8 cellular contexts compared by ENCODE assay signal in genomic region chr13:28137556-28137955, GRCh38. TPM values are rescaled to one million over a fixed set of nuclear protein-coding genes. Genes with fewer than 3 reads are reported as not detected.
A peak's percentile ranks its signal among the peaks of the same experiment; 100 is the strongest.
DNase-seq lines count a peak whose midpoint lies in the region; ATAC-seq lines count a peak whose summit lies in the region.

No MANE protein-coding gene starts in this region.

- H3K9ac ChIP-seq in HUES48 (ENCODE audit: low read depth, low read length) (peak overlapping the region; percentile 62), subcutaneous abdominal adipose tissue (ENCODE audit: low read length in 5 of 5) (peak overlapping the region; percentile 70 to 98 (median 95))

- H3K4me3 ChIP-seq in HUES48 (ENCODE audit: low read depth, low read length) (peak overlapping the region; percentile 91), subcutaneous abdominal adipose tissue (ENCODE audit: low read depth in 1 of 5, low read length in 5 of 5) (peak overlapping the region; percentile 76 to 92 (median 87))

- ATAC-seq in activated naive CD8-positive, alpha-beta T cell treated with anti-CD3 and anti-CD28 coated beads, Interleukin-2, amount 10 ng/mL, durations not matched to agents 7 days and 5 days (ENCODE audit: low read depth): no peak

- H3K9me3 ChIP-seq in HUES48 (ENCODE audit: control insufficient read depth, insufficient read depth, low read length) (no peaks in the 10 kb centered on the region), subcutaneous abdominal adipose tissue (ENCODE audit: control insufficient read depth in 5 of 5, low read length in 5 of 5) (no peaks in the 10 kb centered on the region)

- peaks cover 44% of the 10 kb centered on the region for H3K4me1 Mint-ChIP-seq in activated naive CD4-positive, alpha-beta T cell treated with anti-CD3 and anti-CD28 coated beads, Interleukin-2, amount 50 U/mL, for 24 hours
- peaks cover 33% of the 10 kb centered on the region for H3K4me1 Mint-ChIP-seq in activated naive CD8-positive, alpha-beta T cell treated with anti-CD3 and anti-CD28 coated beads, Interleukin-2, amount 10 ng/mL, durations not matched to agents 7 days and 5 days

- POLR2A ChIA-PET in activated naive CD8-positive, alpha-beta T cell treated with anti-CD3 and anti-CD28 coated beads, Interleukin-2, amount 10 ng/mL, durations not matched to agents 7 days and 5 days (lab: Charles Lee): interaction anchor here (0.7 to 1.1 kb wide), 7 partner anchors 19 to 712 kb away, joined by 3 to 5 read pairs (median 3); partner anchors contain the start of genes POLR1D and POMP

- no peaks in the 10 kb centered on the region for H3K27me3 ChIP-seq in HUES48 (ENCODE audit: control insufficient read depth, insufficient read depth, low read length)
- H3K27me3 ChIP-seq in subcutaneous abdominal adipose tissue (ENCODE audit: control insufficient read depth in 5 of 5, insufficient read depth in 4 of 5, low read length in 5 of 5): no peaks in the 10 kb centered on the region

- H3K27ac ChIP-seq in HUES48 (ENCODE audit: low read depth, low read length) (peak overlapping the region; percentile 98), subcutaneous abdominal adipose tissue (ENCODE audit: low read depth, low read length) (peak overlapping the region; percentile 95)

- peaks cover 18% of the 10 kb centered on the region for H3K4me1 ChIP-seq in HUES48 (ENCODE audit: control insufficient read depth, insufficient read depth, low read length)
- H3K4me1 ChIP-seq in subcutaneous abdominal adipose tissue (ENCODE audit: control insufficient read depth in 5 of 5, insufficient read depth in 5 of 5, low read length in 5 of 5): peaks cover 0 to 35% (median 25%) of the 10 kb centered on the region in 5 donors

- H3K27me3 Mint-ChIP-seq in activated naive CD4-positive, alpha-beta T cell treated with anti-CD3 and anti-CD28 coated beads, Interleukin-2, amount 50 U/mL, for 24 hours: no peaks in the 10 kb centered on the region
- no peaks in the 10 kb centered on the region for H3K27me3 Mint-ChIP-seq in activated naive CD8-positive, alpha-beta T cell treated with anti-CD3 and anti-CD28 coated beads, Interleukin-2, amount 10 ng/mL, durations not matched to agents 7 days and 5 days

- H3K36me3 ChIP-seq in HUES48 (ENCODE audit: control insufficient read depth, insufficient read depth, low read length) (no peaks in the 10 kb centered on the region), subcutaneous abdominal adipose tissue (ENCODE audit: control insufficient read depth in 5 of 5, insufficient read depth in 5 of 5, low read length in 5 of 5) (no peaks in the 10 kb centered on the region)

- H3K4me3 Mint-ChIP-seq in activated naive CD4-positive, alpha-beta T cell treated with anti-CD3 and anti-CD28 coated beads, Interleukin-2, amount 50 U/mL, for 24 hours: peak overlapping the region; percentile 99
- peak overlapping the region; percentile 86 for H3K4me3 Mint-ChIP-seq in activated naive CD8-positive, alpha-beta T cell treated with anti-CD3 and anti-CD28 coated beads, Interleukin-2, amount 10 ng/mL, durations not matched to agents 7 days and 5 days

- H3K27ac Mint-ChIP-seq in activated naive CD4-positive, alpha-beta T cell treated with anti-CD3 and anti-CD28 coated beads, Interleukin-2, amount 50 U/mL, for 24 hours: peak overlapping the region; percentile 97
- peak overlapping the region; percentile 94 for H3K27ac Mint-ChIP-seq in activated naive CD8-positive, alpha-beta T cell treated with anti-CD3 and anti-CD28 coated beads, Interleukin-2, amount 10 ng/mL, durations not matched to agents 7 days and 5 days

- DNase-seq in activated naive CD4-positive, alpha-beta T cell treated with anti-CD3 and anti-CD28 coated beads, Interleukin-2, amount 50 U/mL, for 16 hours: no peak
- no peak for DNase-seq in activated naive CD8-positive, alpha-beta T cell treated with anti-CD3 and anti-CD28 coated beads, Interleukin-2, amount 10 ng/mL, durations not matched to agents 7 days and 5 days
- DNase-seq in iPS-NIHi7 (ENCODE audit: extremely low spot score) (peak; percentile 46), KG1 (lab: John Stamatoyannopoulos, UW) (no peak), COLO668 (lab: John Stamatoyannopoulos, UW; ENCODE audit: unreplicated experiment) (no peak)

- no peaks in the 10 kb centered on the region for H3K36me3 Mint-ChIP-seq in activated naive CD4-positive, alpha-beta T cell treated with anti-CD3 and anti-CD28 coated beads, Interleukin-2, amount 50 U/mL, for 24 hours
- peaks cover 10% of the 10 kb centered on the region for H3K36me3 Mint-ChIP-seq in activated naive CD8-positive, alpha-beta T cell treated with anti-CD3 and anti-CD28 coated beads, Interleukin-2, amount 10 ng/mL, durations not matched to agents 7 days and 5 days

- no peaks in the 10 kb centered on the region for H3K9me3 Mint-ChIP-seq in activated naive CD4-positive, alpha-beta T cell treated with anti-CD3 and anti-CD28 coated beads, Interleukin-2, amount 50 U/mL, for 24 hours
- no peaks in the 10 kb centered on the region for H3K9me3 Mint-ChIP-seq in activated naive CD8-positive, alpha-beta T cell treated with anti-CD3 and anti-CD28 coated beads, Interleukin-2, amount 10 ng/mL, durations not matched to agents 7 days and 5 days

RNA-seq across cellular contexts. Expression of gene PAN3, which starts 0.8 kb away (rescaled TPM):
- 10 to 100 TPM; 51.4 to 53.4 TPM for total RNA-seq in activated naive CD8-positive, alpha-beta T cell treated with anti-CD3 and anti-CD28 coated beads, Interleukin-2, amount 10 ng/mL, durations not matched to agents 7 days and 5 days

RNA-seq across cellular contexts. Expression of gene FLT3, which starts 37.2 kb away (rescaled TPM):
- not detected for total RNA-seq in activated naive CD8-positive, alpha-beta T cell treated with anti-CD3 and anti-CD28 coated beads, Interleukin-2, amount 10 ng/mL, durations not matched to agents 7 days and 5 days
